ENCODE assay signal across 1 cellular context in the genomic region with DNA sequence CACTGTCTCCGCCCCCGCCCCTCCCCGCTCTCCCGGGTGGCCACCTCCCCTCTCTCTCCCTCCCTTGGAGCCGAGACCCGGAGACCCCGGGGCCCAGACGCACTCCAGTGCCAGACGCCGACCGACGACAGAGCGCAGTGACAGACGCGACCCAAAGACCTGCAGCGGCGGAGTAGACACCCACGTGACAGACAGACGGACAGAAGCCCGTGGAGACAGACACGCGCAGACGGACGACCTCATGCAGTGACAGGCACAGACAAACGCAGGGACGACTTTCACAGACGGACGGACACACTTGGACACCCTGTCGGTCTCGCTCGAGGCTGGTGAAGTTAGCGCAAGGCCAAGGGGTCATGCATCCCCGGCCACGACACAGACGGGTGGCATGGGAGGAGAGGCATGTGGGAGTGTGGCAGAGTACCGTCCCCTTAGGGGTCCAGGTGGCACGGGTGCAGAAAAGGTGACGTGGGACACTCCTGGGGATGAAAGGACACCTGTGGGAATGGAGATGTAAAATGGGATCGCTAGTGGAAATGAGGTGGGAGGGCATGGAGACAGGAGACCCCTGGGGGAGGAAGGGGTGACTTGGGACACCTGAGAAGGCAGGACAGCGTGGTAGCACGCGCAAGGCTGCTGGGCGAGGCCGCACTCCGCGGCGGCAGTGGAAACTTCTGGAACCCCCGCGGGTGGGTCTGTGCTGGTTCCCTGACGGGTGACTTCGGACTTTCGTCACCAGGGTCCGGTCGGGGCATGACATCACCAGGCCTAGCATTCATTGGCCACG.
A peak's percentile ranks its signal among the peaks of the same experiment; 100 is the strongest.
TF ChIP-seq lines count a peak whose summit lies in the region.

No MANE protein-coding gene starts in this region.

TF ChIP-seq in HEK293, 187 proteins besides CTCF, POLR2A, EP300 and RAD21 (continued from another document):
- TF ChIP-seq, protein P1, sequence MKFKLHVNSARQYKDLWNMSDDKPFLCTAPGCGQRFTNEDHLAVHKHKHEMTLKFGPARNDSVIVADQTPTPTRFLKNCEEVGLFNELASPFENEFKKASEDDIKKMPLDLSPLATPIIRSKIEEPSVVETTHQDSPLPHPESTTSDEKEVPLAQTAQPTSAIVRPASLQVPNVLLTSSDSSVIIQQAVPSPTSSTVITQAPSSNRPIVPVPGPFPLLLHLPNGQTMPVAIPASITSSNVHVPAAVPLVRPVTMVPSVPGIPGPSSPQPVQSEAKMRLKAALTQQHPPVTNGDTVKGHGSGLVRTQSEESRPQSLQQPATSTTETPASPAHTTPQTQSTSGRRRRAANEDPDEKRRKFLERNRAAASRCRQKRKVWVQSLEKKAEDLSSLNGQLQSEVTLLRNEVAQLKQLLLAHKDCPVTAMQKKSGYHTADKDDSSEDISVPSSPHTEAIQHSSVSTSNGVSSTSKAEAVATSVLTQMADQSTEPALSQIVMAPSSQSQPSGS (tag by site-specific recombination; IDR thresholded peaks at IDR 0.05; ENCODE audit: low read depth): peak; percentile 96
- TF ChIP-seq IKZF3 (tag by site-specific recombination; IDR thresholded peaks at IDR 0.05) (no peak), ZNF571 (tag by site-specific recombination; IDR thresholded peaks at IDR 0.05) (no peak), ZNF792 (tag by site-specific recombination; IDR thresholded peaks at IDR 0.05) (peak; percentile 41; the same call in 1 of the 2 replicates), ZNF248 (tag by site-specific recombination; IDR thresholded peaks at IDR 0.05) (no peak), ZNF19 (tag by site-specific recombination; IDR thresholded peaks at IDR 0.05; ENCODE audit: low read depth) (no peak), ZEB2 (tag by site-specific recombination; IDR thresholded peaks at IDR 0.05) (peak; percentile 95), ZNF350 (tag by site-specific recombination; IDR thresholded peaks at IDR 0.05) (no peak), TRIM28 (IDR thresholded peaks at IDR 0.05; ENCODE audit: borderline replicate concordance, low read length) (no peak), SP3 (tag by site-specific recombination; IDR thresholded peaks at IDR 0.05) (peak; percentile 68), ZNF560 (tag by site-specific recombination; IDR thresholded peaks at IDR 0.05; ENCODE audit: borderline replicate concordance) (no peak), ZNF514 (tag by site-specific recombination; IDR thresholded peaks at IDR 0.05) (no peak), ZNF837 (tag by site-specific recombination; IDR thresholded peaks at IDR 0.05) (no peak), ZBTB7A (tag by site-specific recombination; IDR thresholded peaks at IDR 0.05; ENCODE audit: low read depth) (peak; percentile 79), ZIC2 (tag by site-specific recombination; IDR thresholded peaks at IDR 0.05) (peak; percentile 81), HOXA7 (CRISPR knock-in tag; IDR thresholded peaks at IDR 0.05; ENCODE audit: borderline replicate concordance) (no peak), ZNF302 (tag by site-specific recombination; IDR thresholded peaks at IDR 0.05; ENCODE audit: low read depth) (no peak), ZNF621 (tag by site-specific recombination; IDR thresholded peaks at IDR 0.05) (no peak), ZNF670 (tag by site-specific recombination; IDR thresholded peaks at IDR 0.05; ENCODE audit: low read depth) (no peak), RBAK (tag by site-specific recombination; IDR thresholded peaks at IDR 0.05) (peak; percentile 24; the same call in 1 of the 2 replicates), ZNF707 (tag by site-specific recombination; IDR thresholded peaks at IDR 0.05) (0 out of 2 replicates have a peak, but pooled peaks have one; percentile 55), ZNF311 (tag by site-specific recombination; IDR thresholded peaks at IDR 0.05; ENCODE audit: borderline replicate concordance) (no peak), FEZF1 (tag by site-specific recombination; IDR thresholded peaks at IDR 0.05) (no peak), SETDB1 (IDR thresholded peaks at IDR 0.05; ENCODE audit: insufficient read length, low read length) (no peak), ZNF324 (tag by site-specific recombination; IDR thresholded peaks at IDR 0.05) (peak; percentile 65), GLIS2 (tag by site-specific recombination; IDR thresholded peaks at IDR 0.05) (peak; percentile 90), SCRT1 (tag by site-specific recombination; IDR thresholded peaks at IDR 0.05; ENCODE audit: borderline replicate concordance) (peak; percentile 92), KLF10 (tag by site-specific recombination; IDR thresholded peaks at IDR 0.05) (no peak), ZNF600 (tag by site-specific recombination; IDR thresholded peaks at IDR 0.05) (peak; percentile 82; the same call in 1 of the 2 replicates), ZNF510 (tag by site-specific recombination; IDR thresholded peaks at IDR 0.05; ENCODE audit: insufficient replicate concordance) (no peak), ZNF785 (tag by site-specific recombination; IDR thresholded peaks at IDR 0.05) (0 out of 2 replicates have a peak, but pooled peaks have one; percentile 9), ZNF335 (tag by site-specific recombination; conservative IDR thresholded peaks at IDR 0.05) (peak; percentile 73), KLF9 (tag by site-specific recombination; IDR thresholded peaks at IDR 0.05; ENCODE audit: low read depth) (no peak), BCL11A (tag by site-specific recombination; IDR thresholded peaks at IDR 0.05; ENCODE audit: low read depth) (peak; percentile 95), GLI4 (tag by site-specific recombination; IDR thresholded peaks at IDR 0.05) (peak; percentile 68; the same call in 1 of the 2 replicates), SP2 (tag by site-specific recombination; IDR thresholded peaks at IDR 0.05) (peak; percentile 56), ZNF16 (tag by site-specific recombination; IDR thresholded peaks at IDR 0.05; ENCODE audit: low read depth) (no peak), SP7 (tag by site-specific recombination; IDR thresholded peaks at IDR 0.05) (peak; percentile 85), ZNF626 (tag by site-specific recombination; IDR thresholded peaks at IDR 0.05) (no peak)
- TF ChIP-seq, protein P2, sequence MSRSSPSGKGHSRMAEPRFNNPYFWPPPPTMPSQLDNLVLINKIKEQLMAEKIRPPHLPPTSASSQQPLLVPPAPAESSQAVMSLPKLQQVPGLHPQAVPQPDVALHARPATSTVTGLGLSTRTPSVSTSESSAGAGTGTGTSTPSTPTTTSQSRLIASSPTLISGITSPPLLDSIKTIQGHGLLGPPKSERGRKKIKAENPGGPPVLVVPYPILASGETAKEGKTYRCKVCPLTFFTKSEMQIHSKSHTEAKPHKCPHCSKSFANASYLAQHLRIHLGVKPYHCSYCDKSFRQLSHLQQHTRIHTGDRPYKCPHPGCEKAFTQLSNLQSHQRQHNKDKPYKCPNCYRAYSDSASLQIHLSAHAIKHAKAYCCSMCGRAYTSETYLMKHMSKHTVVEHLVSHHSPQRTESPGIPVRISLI (tag by site-specific recombination; IDR thresholded peaks at IDR 0.05): no peak
- TF ChIP-seq, protein P3, sequence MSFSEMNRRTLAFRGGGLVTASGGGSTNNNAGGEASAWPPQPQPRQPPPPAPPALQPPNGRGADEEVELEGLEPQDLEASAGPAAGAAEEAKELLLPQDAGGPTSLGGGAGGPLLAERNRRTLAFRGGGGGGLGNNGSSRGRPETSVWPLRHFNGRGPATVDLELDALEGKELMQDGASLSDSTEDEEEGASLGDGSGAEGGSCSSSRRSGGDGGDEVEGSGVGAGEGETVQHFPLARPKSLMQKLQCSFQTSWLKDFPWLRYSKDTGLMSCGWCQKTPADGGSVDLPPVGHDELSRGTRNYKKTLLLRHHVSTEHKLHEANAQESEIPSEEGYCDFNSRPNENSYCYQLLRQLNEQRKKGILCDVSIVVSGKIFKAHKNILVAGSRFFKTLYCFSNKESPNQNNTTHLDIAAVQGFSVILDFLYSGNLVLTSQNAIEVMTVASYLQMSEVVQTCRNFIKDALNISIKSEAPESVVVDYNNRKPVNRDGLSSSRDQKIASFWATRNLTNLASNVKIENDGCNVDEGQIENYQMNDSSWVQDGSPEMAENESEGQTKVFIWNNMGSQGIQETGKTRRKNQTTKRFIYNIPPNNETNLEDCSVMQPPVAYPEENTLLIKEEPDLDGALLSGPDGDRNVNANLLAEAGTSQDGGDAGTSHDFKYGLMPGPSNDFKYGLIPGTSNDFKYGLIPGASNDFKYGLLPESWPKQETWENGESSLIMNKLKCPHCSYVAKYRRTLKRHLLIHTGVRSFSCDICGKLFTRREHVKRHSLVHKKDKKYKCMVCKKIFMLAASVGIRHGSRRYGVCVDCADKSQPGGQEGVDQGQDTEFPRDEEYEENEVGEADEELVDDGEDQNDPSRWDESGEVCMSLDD (tag by site-specific recombination; IDR thresholded peaks at IDR 0.05): peak; percentile 95
- TF ChIP-seq, protein P4, sequence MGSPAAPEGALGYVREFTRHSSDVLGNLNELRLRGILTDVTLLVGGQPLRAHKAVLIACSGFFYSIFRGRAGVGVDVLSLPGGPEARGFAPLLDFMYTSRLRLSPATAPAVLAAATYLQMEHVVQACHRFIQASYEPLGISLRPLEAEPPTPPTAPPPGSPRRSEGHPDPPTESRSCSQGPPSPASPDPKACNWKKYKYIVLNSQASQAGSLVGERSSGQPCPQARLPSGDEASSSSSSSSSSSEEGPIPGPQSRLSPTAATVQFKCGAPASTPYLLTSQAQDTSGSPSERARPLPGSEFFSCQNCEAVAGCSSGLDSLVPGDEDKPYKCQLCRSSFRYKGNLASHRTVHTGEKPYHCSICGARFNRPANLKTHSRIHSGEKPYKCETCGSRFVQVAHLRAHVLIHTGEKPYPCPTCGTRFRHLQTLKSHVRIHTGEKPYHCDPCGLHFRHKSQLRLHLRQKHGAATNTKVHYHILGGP (tag by site-specific recombination; IDR thresholded peaks at IDR 0.05): no peak
- TF ChIP-seq, protein P5, sequence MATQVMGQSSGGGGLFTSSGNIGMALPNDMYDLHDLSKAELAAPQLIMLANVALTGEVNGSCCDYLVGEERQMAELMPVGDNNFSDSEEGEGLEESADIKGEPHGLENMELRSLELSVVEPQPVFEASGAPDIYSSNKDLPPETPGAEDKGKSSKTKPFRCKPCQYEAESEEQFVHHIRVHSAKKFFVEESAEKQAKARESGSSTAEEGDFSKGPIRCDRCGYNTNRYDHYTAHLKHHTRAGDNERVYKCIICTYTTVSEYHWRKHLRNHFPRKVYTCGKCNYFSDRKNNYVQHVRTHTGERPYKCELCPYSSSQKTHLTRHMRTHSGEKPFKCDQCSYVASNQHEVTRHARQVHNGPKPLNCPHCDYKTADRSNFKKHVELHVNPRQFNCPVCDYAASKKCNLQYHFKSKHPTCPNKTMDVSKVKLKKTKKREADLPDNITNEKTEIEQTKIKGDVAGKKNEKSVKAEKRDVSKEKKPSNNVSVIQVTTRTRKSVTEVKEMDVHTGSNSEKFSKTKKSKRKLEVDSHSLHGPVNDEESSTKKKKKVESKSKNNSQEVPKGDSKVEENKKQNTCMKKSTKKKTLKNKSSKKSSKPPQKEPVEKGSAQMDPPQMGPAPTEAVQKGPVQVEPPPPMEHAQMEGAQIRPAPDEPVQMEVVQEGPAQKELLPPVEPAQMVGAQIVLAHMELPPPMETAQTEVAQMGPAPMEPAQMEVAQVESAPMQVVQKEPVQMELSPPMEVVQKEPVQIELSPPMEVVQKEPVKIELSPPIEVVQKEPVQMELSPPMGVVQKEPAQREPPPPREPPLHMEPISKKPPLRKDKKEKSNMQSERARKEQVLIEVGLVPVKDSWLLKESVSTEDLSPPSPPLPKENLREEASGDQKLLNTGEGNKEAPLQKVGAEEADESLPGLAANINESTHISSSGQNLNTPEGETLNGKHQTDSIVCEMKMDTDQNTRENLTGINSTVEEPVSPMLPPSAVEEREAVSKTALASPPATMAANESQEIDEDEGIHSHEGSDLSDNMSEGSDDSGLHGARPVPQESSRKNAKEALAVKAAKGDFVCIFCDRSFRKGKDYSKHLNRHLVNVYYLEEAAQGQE (tag by site-specific recombination; IDR thresholded peaks at IDR 0.05): peak; percentile 14; the same call in 1 of the 2 replicates
- TF ChIP-seq, protein P6, sequence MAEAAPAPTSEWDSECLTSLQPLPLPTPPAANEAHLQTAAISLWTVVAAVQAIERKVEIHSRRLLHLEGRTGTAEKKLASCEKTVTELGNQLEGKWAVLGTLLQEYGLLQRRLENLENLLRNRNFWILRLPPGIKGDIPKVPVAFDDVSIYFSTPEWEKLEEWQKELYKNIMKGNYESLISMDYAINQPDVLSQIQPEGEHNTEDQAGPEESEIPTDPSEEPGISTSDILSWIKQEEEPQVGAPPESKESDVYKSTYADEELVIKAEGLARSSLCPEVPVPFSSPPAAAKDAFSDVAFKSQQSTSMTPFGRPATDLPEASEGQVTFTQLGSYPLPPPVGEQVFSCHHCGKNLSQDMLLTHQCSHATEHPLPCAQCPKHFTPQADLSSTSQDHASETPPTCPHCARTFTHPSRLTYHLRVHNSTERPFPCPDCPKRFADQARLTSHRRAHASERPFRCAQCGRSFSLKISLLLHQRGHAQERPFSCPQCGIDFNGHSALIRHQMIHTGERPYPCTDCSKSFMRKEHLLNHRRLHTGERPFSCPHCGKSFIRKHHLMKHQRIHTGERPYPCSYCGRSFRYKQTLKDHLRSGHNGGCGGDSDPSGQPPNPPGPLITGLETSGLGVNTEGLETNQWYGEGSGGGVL (tag by site-specific recombination; IDR thresholded peaks at IDR 0.05): 0 out of 2 replicates have a peak, but pooled peaks have one; percentile 44
- TF ChIP-seq, protein P7, sequence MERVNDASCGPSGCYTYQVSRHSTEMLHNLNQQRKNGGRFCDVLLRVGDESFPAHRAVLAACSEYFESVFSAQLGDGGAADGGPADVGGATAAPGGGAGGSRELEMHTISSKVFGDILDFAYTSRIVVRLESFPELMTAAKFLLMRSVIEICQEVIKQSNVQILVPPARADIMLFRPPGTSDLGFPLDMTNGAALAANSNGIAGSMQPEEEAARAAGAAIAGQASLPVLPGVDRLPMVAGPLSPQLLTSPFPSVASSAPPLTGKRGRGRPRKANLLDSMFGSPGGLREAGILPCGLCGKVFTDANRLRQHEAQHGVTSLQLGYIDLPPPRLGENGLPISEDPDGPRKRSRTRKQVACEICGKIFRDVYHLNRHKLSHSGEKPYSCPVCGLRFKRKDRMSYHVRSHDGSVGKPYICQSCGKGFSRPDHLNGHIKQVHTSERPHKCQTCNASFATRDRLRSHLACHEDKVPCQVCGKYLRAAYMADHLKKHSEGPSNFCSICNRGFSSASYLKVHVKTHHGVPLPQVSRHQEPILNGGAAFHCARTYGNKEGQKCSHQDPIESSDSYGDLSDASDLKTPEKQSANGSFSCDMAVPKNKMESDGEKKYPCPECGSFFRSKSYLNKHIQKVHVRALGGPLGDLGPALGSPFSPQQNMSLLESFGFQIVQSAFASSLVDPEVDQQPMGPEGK (tag by site-specific recombination; IDR thresholded peaks at IDR 0.05): peak; percentile 89
- TF ChIP-seq, protein P8, sequence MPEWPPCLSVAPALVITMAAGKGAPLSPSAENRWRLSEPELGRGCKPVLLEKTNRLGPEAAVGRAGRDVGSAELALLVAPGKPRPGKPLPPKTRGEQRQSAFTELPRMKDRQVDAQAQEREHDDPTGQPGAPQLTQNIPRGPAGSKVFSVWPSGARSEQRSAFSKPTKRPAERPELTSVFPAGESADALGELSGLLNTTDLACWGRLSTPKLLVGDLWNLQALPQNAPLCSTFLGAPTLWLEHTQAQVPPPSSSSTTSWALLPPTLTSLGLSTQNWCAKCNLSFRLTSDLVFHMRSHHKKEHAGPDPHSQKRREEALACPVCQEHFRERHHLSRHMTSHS (tag by site-specific recombination; IDR thresholded peaks at IDR 0.05): no peak
